In the genomic region with DNA sequence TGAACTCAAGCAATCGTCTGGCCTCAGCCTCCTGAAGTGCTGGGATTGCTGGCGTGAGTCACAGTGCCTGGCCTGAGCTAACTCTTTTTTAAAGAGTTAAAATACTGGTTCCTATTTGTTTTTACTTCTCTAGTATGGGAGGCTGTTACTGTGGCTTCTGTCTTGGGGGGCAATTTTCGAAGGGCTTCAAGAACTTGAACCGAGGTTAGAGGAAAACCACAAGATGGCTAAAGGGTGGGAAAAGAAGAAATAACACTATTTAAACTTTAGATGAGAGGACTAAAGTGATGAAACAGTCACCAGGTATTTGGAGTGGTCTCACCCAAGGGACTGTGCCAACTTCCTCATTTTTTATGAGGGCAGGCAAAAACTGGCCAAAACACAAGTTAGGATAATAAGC, we compare ENCODE assay signal across 14 cellular contexts. TPM values are rescaled to one million over a fixed set of nuclear protein-coding genes. Genes with fewer than 3 reads are reported as not detected.
DNase-seq lines count a peak whose midpoint lies in the region; ATAC-seq and TF ChIP-seq lines count a peak whose summit lies in the region.
"Had no signal": no experiment of that assay in that cellular context is flagged by ENCODE, and none has a peak within 500 bp of the region (broad histone marks: within the 10 kb centered on the region; RNA-seq: fewer than 3 reads in every experiment).

No MANE protein-coding gene starts in this region.

- H3K27me3 Mint-ChIP-seq in natural killer cell treated with Interleukin-12 subunit alpha and Interleukin-12 subunit beta and Interleukin-15 and Interleukin-18, amount 100 ng/mL, for 72 hours: peaks cover 16 to 19% of the 10 kb centered on the region in 2 donors

- H2AFZ ChIP-seq in SK-N-SH (ENCODE audit: low read depth) (no peak overlapping the region), PC-9 (no peak overlapping the region)
- H2AFZ ChIP-seq: parathyroid adenoma had no signal

- H3K9me3 ChIP-seq in SK-N-SH (no peaks in the 10 kb centered on the region), PC-9 (ENCODE audit: insufficient read depth, low read depth) (peaks cover 22% of the 10 kb centered on the region), upper lobe of right lung (no peaks in the 10 kb centered on the region)

- TF ChIP-seq RAD21 in SK-N-SH (IDR thresholded peaks at IDR 0.05; ENCODE audit: low read length): no peak

- H4K20me1 ChIP-seq in SK-N-SH (ENCODE audit: insufficient read depth): no peaks in the 10 kb centered on the region
- H4K20me1 ChIP-seq in PC-9 (ENCODE audit: insufficient read depth): no peaks in the 10 kb centered on the region

- POLR2A ChIA-PET in SK-N-SH (lab: Yijun Ruan, JAX) (no interaction called here), PC-9 (lab: Charles Lee; ENCODE audit: unreplicated experiment) (interaction anchor here (0.5 to 1.3 kb wide), 9 partner anchors 13 to 472 kb away, joined by 3 to 22 read pairs (median 7); no protein-coding TSS in a partner anchor)

- no peak for DNase-seq in SK-N-SH
- DNase-seq in PC-9: peak; percentile 67 to 73
- peak; percentile 45 for DNase-seq in germinal center (ENCODE audit: low spot score)
- peak; percentile 65 for DNase-seq in upper lobe of right lung
- DNase-seq in COLO829 (ENCODE audit: low spot score): no peak
- DNase-seq in natural killer cell treated with Interleukin-12 subunit alpha and Interleukin-12 subunit beta and Interleukin-15 and Interleukin-18, amount 100 ng/mL, for 72 hours (ENCODE audit: low spot score): no peak
- DNase-seq: activated CD4-positive, CD25-positive, alpha-beta regulatory T cell treated with anti-CD3 and anti-CD28 coated beads, Interleukin-2, amount 50 U/mL, for 72 hours; activated CD8-positive, alpha-beta memory T cell treated with anti-CD3 and anti-CD28 coated beads, Interleukin-2, amount 50 U/mL, for 48 hours; NCI-H1694; NCI-H748 treated with DMSO at 0.1 percent for 48 hours had no signal

- no TSS peak for BruUV-seq in PC-9 (replicated peaks; lab: Mats Ljungman, UMichigan)

- no peaks in the 10 kb centered on the region for H3K36me3 Mint-ChIP-seq in natural killer cell treated with Interleukin-12 subunit alpha and Interleukin-12 subunit beta and Interleukin-15 and Interleukin-18, amount 100 ng/mL, for 72 hours

- no peak overlapping the region for H3K4me3 ChIP-seq in SK-N-SH (ENCODE audit: low read depth in 2 of 2, low read length in 1 of 2)
- no peak overlapping the region for H3K4me3 ChIP-seq in PC-9
- H3K4me3 ChIP-seq in upper lobe of right lung: no peak overlapping the region

- no peaks in the 10 kb centered on the region for H3K4me1 Mint-ChIP-seq in natural killer cell treated with Interleukin-12 subunit alpha and Interleukin-12 subunit beta and Interleukin-15 and Interleukin-18, amount 100 ng/mL, for 72 hours (ENCODE audit: low read depth in 2 of 2)

- ATAC-seq in SK-N-SH treated with all-trans-retinoic acid at 6 μM for 48 hours: no peak; the same call in 2 of the 3 replicates
- ATAC-seq in upper lobe of right lung: peak; percentile 83
- ATAC-seq in HG03565 (IDR thresholded peaks at IDR 0.05; ENCODE audit: unreplicated experiment): no peak
- no peak for ATAC-seq in natural killer cell treated with Interleukin-12 subunit alpha and Interleukin-12 subunit beta and Interleukin-15 and Interleukin-18, amount 100 ng/mL, for 72 hours
- ATAC-seq: HepG2 had no signal

- CTCF ChIA-PET in SK-N-SH (lab: Yijun Ruan, JAX) (interaction anchor here (1.0 to 1.4 kb wide), 3 partner anchors 10 to 33 kb away, joined by 3 read pairs; no protein-coding TSS in a partner anchor), PC-9 (lab: Charles Lee) (interaction anchor here (0.7 to 0.9 kb wide), 2 partner anchors 11 to 66 kb away, joined by 3 to 5 read pairs; no protein-coding TSS in a partner anchor)

- no peak overlapping the region for H3K4me3 Mint-ChIP-seq in natural killer cell treated with Interleukin-12 subunit alpha and Interleukin-12 subunit beta and Interleukin-15 and Interleukin-18, amount 100 ng/mL, for 72 hours

- H3K36me3 ChIP-seq in SK-N-SH (replicated peaks in 1 of 2; ENCODE audit: control insufficient read depth in 1 of 2, insufficient read depth in 2 of 2, low read length in 1 of 2) (peaks cover 0 to 1% of the 10 kb centered on the region in 2 experiments), PC-9 (ENCODE audit: low read depth) (peaks cover 28% of the 10 kb centered on the region; the same call in 1 of the 2 replicates), upper lobe of right lung (no peaks in the 10 kb centered on the region)

- peaks cover 60% of the 10 kb centered on the region for H3F3A ChIP-seq in SK-N-SH (replicated peaks; ENCODE audit: insufficient read depth)
- peaks cover 31% of the 10 kb centered on the region for H3F3A ChIP-seq in PC-9 (ENCODE audit: insufficient read depth, low read depth)

- H3K4me1 ChIP-seq in SK-N-SH (ENCODE audit: control insufficient read depth in 1 of 2, insufficient read depth in 2 of 2, low read depth in 1 of 2, low read length in 1 of 2) (peaks cover 0 to 29% of the 10 kb centered on the region in 2 experiments; a peak in 2 of 4 replicates), PC-9 (replicated peaks; ENCODE audit: insufficient read depth) (peaks cover 52% of the 10 kb centered on the region), upper lobe of right lung (peaks cover 3% of the 10 kb centered on the region)
- H3K4me1 ChIP-seq: parathyroid adenoma had no signal

- H3K9me3 Mint-ChIP-seq in natural killer cell treated with Interleukin-12 subunit alpha and Interleukin-12 subunit beta and Interleukin-15 and Interleukin-18, amount 100 ng/mL, for 72 hours: no peaks in the 10 kb centered on the region

- H3K9me2 ChIP-seq in SK-N-SH: no peaks in the 10 kb centered on the region
- no peaks in the 10 kb centered on the region for H3K9me2 ChIP-seq in PC-9 (ENCODE audit: insufficient read depth)

- WGBS in SK-N-SH (ENCODE audit: low lambda C conversion rate): 17% methylated on average over 4 of the region's 4 CpGs

- H3K27me3 ChIP-seq in SK-N-SH (ENCODE audit: insufficient read depth): no peaks in the 10 kb centered on the region; the same call in 1 of the 2 replicates
- no peaks in the 10 kb centered on the region for H3K27me3 ChIP-seq in PC-9 (ENCODE audit: insufficient read depth, low read depth)
- H3K27me3 ChIP-seq in upper lobe of right lung: no peaks in the 10 kb centered on the region

- H3K27ac ChIP-seq in SK-N-SH (ENCODE audit: low read depth in 2 of 2, low read length in 1 of 2): peak overlapping the region; percentile 66 to 70; a peak in 3 of 4 replicates
- peak overlapping the region; percentile 20 for H3K27ac ChIP-seq in PC-9
- no peak overlapping the region for H3K27ac ChIP-seq in upper lobe of right lung
- H3K27ac ChIP-seq: parathyroid adenoma had no signal

- intact Hi-C loops in PC-9 (cut with micrococcal nuclease; ENCODE audit: unreplicated experiment) (loop anchor here (1.0 to 5.0 kb wide), 7 partner anchors 13 to 372 kb away; a partner anchor contains a TSS), upper lobe of right lung (cut with DNase I) (no loop called here)

- no peak overlapping the region for H3K9ac ChIP-seq in SK-N-SH
- H3K9ac ChIP-seq: parathyroid adenoma had no signal

- peak overlapping the region; percentile 10 for H3K4me2 ChIP-seq in SK-N-SH
- H3K4me2 ChIP-seq in PC-9: no peak overlapping the region

- H3K79me2 ChIP-seq in SK-N-SH (ENCODE audit: insufficient read depth) (peaks cover 39% of the 10 kb centered on the region), PC-9 (ENCODE audit: low read depth) (peaks cover 47% of the 10 kb centered on the region)
- H3K79me2 ChIP-seq: parathyroid adenoma had no signal

- H3K27ac Mint-ChIP-seq in natural killer cell treated with Interleukin-12 subunit alpha and Interleukin-12 subunit beta and Interleukin-15 and Interleukin-18, amount 100 ng/mL, for 72 hours: no peak overlapping the region

- no peak for TF ChIP-seq EP300 in SK-N-SH (IDR thresholded peaks at IDR 0.05; ENCODE audit: borderline replicate concordance in 1 of 2, low read depth in 1 of 2, low read length in 1 of 2)

- TF ChIP-seq CTCF in SK-N-SH (IDR thresholded peaks at IDR 0.05) (no peak), PC-9 (conservative IDR thresholded peaks at IDR 0.05) (no peak), upper lobe of right lung (IDR thresholded peaks at IDR 0.05) (no peak)

TF ChIP-seq in SK-N-SH, 30 proteins besides CTCF, POLR2A, EP300 and RAD21:
- TF ChIP-seq, protein P1, sequence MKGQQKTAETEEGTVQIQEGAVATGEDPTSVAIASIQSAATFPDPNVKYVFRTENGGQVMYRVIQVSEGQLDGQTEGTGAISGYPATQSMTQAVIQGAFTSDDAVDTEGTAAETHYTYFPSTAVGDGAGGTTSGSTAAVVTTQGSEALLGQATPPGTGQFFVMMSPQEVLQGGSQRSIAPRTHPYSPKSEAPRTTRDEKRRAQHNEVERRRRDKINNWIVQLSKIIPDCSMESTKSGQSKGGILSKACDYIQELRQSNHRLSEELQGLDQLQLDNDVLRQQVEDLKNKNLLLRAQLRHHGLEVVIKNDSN (IDR thresholded peaks at IDR 0.05; ENCODE audit: borderline replicate concordance, low read depth): no peak
- peak; percentile 44; the same call in 1 of the 2 replicates for TF ChIP-seq NFIC (IDR thresholded peaks at IDR 0.05; ENCODE audit: borderline replicate concordance)
TF ChIP-seq in SK-N-SH: peak in this region for 1.

TF ChIP-seq in SK-N-SH treated with all-trans-retinoic acid at 6 μM for 48 hours, 23 proteins besides CTCF, POLR2A, EP300 and RAD21 (continues in another document):
- TF ChIP-seq ZNF565 (CRISPR knock-in tag; conservative IDR thresholded peaks at IDR 0.05; ENCODE audit: low read depth) (no peak), RARB (CRISPR knock-in tag; IDR thresholded peaks at IDR 0.05) (no peak), OSR1 (CRISPR knock-in tag; IDR thresholded peaks at IDR 0.05) (no peak), GLIS3 (CRISPR knock-in tag; IDR thresholded peaks at IDR 0.05) (no peak)
- TF ChIP-seq, protein P2, sequence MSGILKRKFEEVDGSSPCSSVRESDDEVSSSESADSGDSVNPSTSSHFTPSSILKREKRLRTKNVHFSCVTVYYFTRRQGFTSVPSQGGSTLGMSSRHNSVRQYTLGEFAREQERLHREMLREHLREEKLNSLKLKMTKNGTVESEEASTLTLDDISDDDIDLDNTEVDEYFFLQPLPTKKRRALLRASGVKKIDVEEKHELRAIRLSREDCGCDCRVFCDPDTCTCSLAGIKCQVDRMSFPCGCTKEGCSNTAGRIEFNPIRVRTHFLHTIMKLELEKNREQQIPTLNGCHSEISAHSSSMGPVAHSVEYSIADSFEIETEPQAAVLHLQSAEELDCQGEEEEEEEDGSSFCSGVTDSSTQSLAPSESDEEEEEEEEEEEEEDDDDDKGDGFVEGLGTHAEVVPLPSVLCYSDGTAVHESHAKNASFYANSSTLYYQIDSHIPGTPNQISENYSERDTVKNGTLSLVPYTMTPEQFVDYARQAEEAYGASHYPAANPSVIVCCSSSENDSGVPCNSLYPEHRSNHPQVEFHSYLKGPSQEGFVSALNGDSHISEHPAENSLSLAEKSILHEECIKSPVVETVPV (CRISPR knock-in tag; IDR thresholded peaks at IDR 0.05): no peak

RNA-seq across cellular contexts. Expression of a gene that starts 17.8 kb away (rescaled TPM):
- polyA plus RNA-seq in SK-N-SH (2012; rRNA removed): 38.7 and 61.6 TPM in 2 replicates
- polyA plus RNA-seq in SK-N-SH (2012; cell fraction: cytosol; rRNA removed): 51.7 and 56.2 TPM in 2 replicates
- polyA plus RNA-seq in SK-N-SH (2012; cell fraction: nucleus; rRNA removed): 23.8 and 45.1 TPM in 2 replicates
- total RNA-seq in PC-9 (2021) (237 and 287 TPM in 2 replicates), upper lobe of right lung (69.6 TPM)
- 1 to 10 TPM in 1 of 2 donors, under 1 TPM in 1; 0.33 to 3.6 TPM for total RNA-seq in natural killer cell treated with Interleukin-12 subunit alpha and Interleukin-12 subunit beta and Interleukin-15 and Interleukin-18, amount 100 ng/mL, for 72 hours

Comparison
In these comparisons a context has a peak if more than half of its experiments do, and no peak if none do; other contexts are left out.
1. DNase-seq: peak in PC-9 (2 of 2), germinal center (single experiment) and upper lobe of right lung (single experiment); none in SK-N-SH (single experiment), COLO829 (single experiment) and natural killer cell treated with Interleukin-12 subunit alpha and Interleukin-12 subunit beta and Interleukin-15 and Interleukin-18, amount 100 ng/mL, for 72 hours (single experiment).
2. RNA of a gene that starts 17.8 kb away (total RNA-seq): 237 to 287 TPM in PC-9 and 69.6 TPM in upper lobe of right lung (single experiment); 0.33 to 3.6 TPM in natural killer cell treated with Interleukin-12 subunit alpha and Interleukin-12 subunit beta and Interleukin-15 and Interleukin-18, amount 100 ng/mL, for 72 hours; every median in the first group is over 10 times any median in the second.